In genomic region chr5:53481354-53481886, GRCh38 we compare ENCODE assay signal across 8 cellular contexts. TPM values are rescaled to one million over a fixed set of nuclear protein-coding genes. Genes with fewer than 3 reads are reported as not detected.
DNase-seq lines count a peak whose midpoint lies in the region; ATAC-seq, FAIRE-seq and TF ChIP-seq lines count a peak whose summit lies in the region.

No MANE protein-coding gene starts in this region.

- no peak for FAIRE-seq in GM12878 (lab: Jason Lieb, UNC)

- ATAC-seq in GM12878 (no peak), lower lobe of right lung (no peak), upper lobe of left lung (ENCODE audit: low FRiP score in 2 of 2) (no peak), HG03280 (IDR thresholded peaks at IDR 0.05; ENCODE audit: unreplicated experiment) (no peak)

- H3K79me2 ChIP-seq in GM12878 (ENCODE audit: control insufficient read depth, insufficient read depth, low read length): no peaks in the 10 kb centered on the region

- H3K9me3 ChIP-seq in GM12878 (replicated peaks; ENCODE audit: control insufficient read depth, insufficient read depth, low read length): no peaks in the 10 kb centered on the region
- H3K9me3 ChIP-seq in lower lobe of right lung: no peaks in the 10 kb centered on the region
- no peaks in the 10 kb centered on the region for H3K9me3 ChIP-seq in upper lobe of left lung

- no peak for TF ChIP-seq RAD21 in GM12878 (IDR thresholded peaks at IDR 0.05; ENCODE audit: insufficient read depth, low read depth, low read length)

- RAD21 ChIA-PET in GM12878 (lab: Charles Lee; ENCODE audit: unreplicated experiment): interaction anchor here (0.6 to 1.2 kb wide), 3 partner anchors 388 to 747 kb away, joined by 3 read pairs; no protein-coding TSS in a partner anchor

- 0% methylated on average over 4 of the region's 5 CpGs for WGBS in GM12878 (ENCODE audit: insufficient coverage, insufficient replicate concordance, low lambda C conversion rate, missing lambda C conversion rate)
- 3 to 4% methylated on average over 5 of the region's 5 CpGs for WGBS in upper lobe of left lung, 2 donors

- H2AFZ ChIP-seq in GM12878 (ENCODE audit: control insufficient read depth, low read depth, low read length): no peak overlapping the region

- no peak for TF ChIP-seq POLR2A in GM12878 (IDR thresholded peaks at IDR 0.05; ENCODE audit: low read depth, low read length)
- no peak for TF ChIP-seq POLR2A in upper lobe of left lung (IDR thresholded peaks at IDR 0.05)

- TF ChIP-seq EP300 in GM12878 (IDR thresholded peaks at IDR 0.05; ENCODE audit: borderline replicate concordance in 1 of 2, control insufficient read depth in 1 of 2, low read depth in 2 of 2, low read length in 2 of 2): no peak
- no peak for TF ChIP-seq EP300 in upper lobe of left lung (IDR thresholded peaks at IDR 0.05)

- POLR2A ChIA-PET in GM12878 (lab: Charles Lee): no interaction called here

- peak overlapping the region; percentile 71 for H3K4me3 ChIP-seq in GM12878
- H3K4me3 ChIP-seq in lower lobe of right lung: peak overlapping the region; percentile 78
- H3K4me3 ChIP-seq in upper lobe of left lung: peak overlapping the region; percentile 14 to 74 (median 67)

- H3K4me2 ChIP-seq in GM12878 (ENCODE audit: control insufficient read depth, insufficient read depth): peak overlapping the region; percentile 79

- SMC1A ChIA-PET in GM12878 (lab: Charles Lee; ENCODE audit: uncharacterized antibody, unreplicated experiment): interaction anchor here (0.6 to 1.4 kb wide), 5 partner anchors 10 to 752 kb away, joined by 3 to 5 read pairs (median 3); no protein-coding TSS in a partner anchor

- intact Hi-C loops in GM12878 (cut with micrococcal nuclease; ENCODE audit: unreplicated experiment): loop anchor here (5.0 kb wide), 2 partner anchors 81 to 936 kb away; partner anchors contain the start of gene NDUFS4
- intact Hi-C loops in lower lobe of right lung (cut with DNase I): loop anchor here (10.0 kb wide), 1 partner anchor 733 kb away; no protein-coding TSS in a partner anchor

- H3K9ac ChIP-seq in GM12878 (ENCODE audit: control insufficient read depth, insufficient read depth, low read length): no peak overlapping the region

- DNase-seq in activated naive CD4-positive, alpha-beta T cell treated with anti-CD3 and anti-CD28 coated beads, Interleukin-2, amount 10 ng/mL, durations not matched to agents 7 days and 5 days: no peak
- no peak for DNase-seq in activated naive CD4-positive, alpha-beta T cell (lab: John Stamatoyannopoulos, UW)
- DNase-seq in GM12878 (ENCODE audit: low read depth, low spot score) (no peak), lower lobe of right lung (no peak), upper lobe of left lung (no peak), ACHN (no peak), COLO668 (lab: John Stamatoyannopoulos, UW; ENCODE audit: unreplicated experiment) (no peak)

- peaks cover 81% of the 10 kb centered on the region for H3K27me3 Mint-ChIP-seq in activated naive CD4-positive, alpha-beta T cell treated with anti-CD3 and anti-CD28 coated beads, Interleukin-2, amount 10 ng/mL, durations not matched to agents 7 days and 5 days

- H3K27ac Mint-ChIP-seq in activated naive CD4-positive, alpha-beta T cell treated with anti-CD3 and anti-CD28 coated beads, Interleukin-2, amount 10 ng/mL, durations not matched to agents 7 days and 5 days: no peak overlapping the region

- TF ChIP-seq CTCF in GM12878 (IDR thresholded peaks at IDR 0.05 in 2 of 3, conservative IDR thresholded peaks at IDR 0.05 in 1 of 3; ENCODE audit: control insufficient read depth in 2 of 3, extremely low read depth in 1 of 3, insufficient read depth in 1 of 3, low read depth in 3 of 3, low read length in 3 of 3) (no peak), lower lobe of right lung (IDR thresholded peaks at IDR 0.05) (no peak), upper lobe of left lung (IDR thresholded peaks at IDR 0.05) (no peak)

- H3K27me3 ChIP-seq in GM12878 (replicated peaks in 1 of 2; ENCODE audit: control insufficient read depth in 2 of 2, insufficient read depth in 2 of 2, low read length in 1 of 2) (peaks cover 4 to 19% of the 10 kb centered on the region in 2 experiments), lower lobe of right lung (ENCODE audit: low read depth) (no peaks in the 10 kb centered on the region), upper lobe of left lung (no peaks in the 10 kb centered on the region)

- CTCF ChIA-PET in activated naive CD4-positive, alpha-beta T cell treated with anti-CD3 and anti-CD28 coated beads, Interleukin-2, amount 10 ng/mL, durations not matched to agents 7 days and 5 days (lab: Charles Lee): interaction anchor here (0.7 kb wide), 1 partner anchor 1135 kb away, joined by 3 read pairs; no protein-coding TSS in a partner anchor
- CTCF ChIA-PET in GM12878 (lab: Yijun Ruan, JAX): interaction anchor here (0.8 to 3.4 kb wide), 5 partner anchors 11 to 1018 kb away, joined by 3 to 14 read pairs (median 3); no protein-coding TSS in a partner anchor

- no peaks in the 10 kb centered on the region for H4K20me1 ChIP-seq in GM12878 (ENCODE audit: control insufficient read depth, insufficient read depth)

- in situ Hi-C loops in GM12878 (cut with MboI) (loop anchor here (5.0 kb wide), 1 partner anchor 746 kb away; no protein-coding TSS in a partner anchor), ACHN (cut with HindIII; ENCODE audit: low pct_ligation_motif_present, low pct_unique_long_range_greater_than_20kb, low sequenced_read_pairs) (no loop called here)

- no TSS peak for BruUV-seq in GM12878 (replicated peaks; lab: Mats Ljungman, UMichigan)

- H3K4me1 ChIP-seq in GM12878 (ENCODE audit: control insufficient read depth, insufficient read depth, low read length) (peaks cover 8% of the 10 kb centered on the region), lower lobe of right lung (peaks cover 18% of the 10 kb centered on the region), upper lobe of left lung (peaks cover 17 to 51% (median 27%) of the 10 kb centered on the region in 4 donors)

- H3K36me3 ChIP-seq in GM12878 (ENCODE audit: control insufficient read depth in 2 of 2, insufficient read depth in 2 of 2, low read length in 1 of 2) (no peaks in the 10 kb centered on the region), lower lobe of right lung (no peaks in the 10 kb centered on the region), upper lobe of left lung (no peaks in the 10 kb centered on the region)

- H3K36me3 Mint-ChIP-seq in activated naive CD4-positive, alpha-beta T cell treated with anti-CD3 and anti-CD28 coated beads, Interleukin-2, amount 10 ng/mL, durations not matched to agents 7 days and 5 days: no peaks in the 10 kb centered on the region

- no peaks in the 10 kb centered on the region for H3K9me3 Mint-ChIP-seq in activated naive CD4-positive, alpha-beta T cell treated with anti-CD3 and anti-CD28 coated beads, Interleukin-2, amount 10 ng/mL, durations not matched to agents 7 days and 5 days

- H3K27ac ChIP-seq in GM12878 (ENCODE audit: control insufficient read depth, insufficient read depth) (no peak overlapping the region), lower lobe of right lung (peak overlapping the region; percentile 6), upper lobe of left lung (peak overlapping the region in 2 of 4 donors; percentile 48 to 67)

- H3K4me1 Mint-ChIP-seq in activated naive CD4-positive, alpha-beta T cell treated with anti-CD3 and anti-CD28 coated beads, Interleukin-2, amount 10 ng/mL, durations not matched to agents 7 days and 5 days: peaks cover 40% of the 10 kb centered on the region

- peak overlapping the region; percentile 77 for H3K4me3 Mint-ChIP-seq in activated naive CD4-positive, alpha-beta T cell treated with anti-CD3 and anti-CD28 coated beads, Interleukin-2, amount 10 ng/mL, durations not matched to agents 7 days and 5 days

TF ChIP-seq in GM12878, 131 proteins besides CTCF, POLR2A, EP300 and RAD21:
- TF ChIP-seq CREM (IDR thresholded peaks at IDR 0.05; ENCODE audit: low read depth) (no peak), JUNB (IDR thresholded peaks at IDR 0.05) (no peak), ZNF384 (IDR thresholded peaks at IDR 0.05; ENCODE audit: borderline replicate concordance, low read depth, low read length) (peak; percentile 50; the same call in 1 of the 2 replicates), SREBF2 (IDR thresholded peaks at IDR 0.05; ENCODE audit: low read length) (no peak)
- TF ChIP-seq, protein P1, sequence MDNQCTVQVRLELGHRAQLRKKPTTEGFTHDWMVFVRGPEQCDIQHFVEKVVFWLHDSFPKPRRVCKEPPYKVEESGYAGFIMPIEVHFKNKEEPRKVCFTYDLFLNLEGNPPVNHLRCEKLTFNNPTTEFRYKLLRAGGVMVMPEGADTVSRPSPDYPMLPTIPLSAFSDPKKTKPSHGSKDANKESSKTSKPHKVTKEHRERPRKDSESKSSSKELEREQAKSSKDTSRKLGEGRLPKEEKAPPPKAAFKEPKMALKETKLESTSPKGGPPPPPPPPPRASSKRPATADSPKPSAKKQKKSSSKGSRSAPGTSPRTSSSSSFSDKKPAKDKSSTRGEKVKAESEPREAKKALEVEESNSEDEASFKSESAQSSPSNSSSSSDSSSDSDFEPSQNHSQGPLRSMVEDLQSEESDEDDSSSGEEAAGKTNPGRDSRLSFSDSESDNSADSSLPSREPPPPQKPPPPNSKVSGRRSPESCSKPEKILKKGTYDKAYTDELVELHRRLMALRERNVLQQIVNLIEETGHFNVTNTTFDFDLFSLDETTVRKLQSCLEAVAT (IDR thresholded peaks at IDR 0.05): no peak
TF ChIP-seq in GM12878: peak in this region for 1.

RNA-seq across cellular contexts. Expression of gene FST, which starts 1.0 kb away (rescaled TPM):
- total RNA-seq in GM12878 (2013; cell fraction: nucleolus; rRNA removed): not detected in 2 replicates
- total RNA-seq in GM12878 (2014; rRNA removed) (not detected in 2 replicates), GM12878 (2014; rRNA removed; fragmentation: Illumina TruSeq; extraction: Trizol) (not detected in 2 replicates), GM12878 (2021) (0.23 and 0.43 TPM in 2 replicates), lower lobe of right lung (2.1 TPM), upper lobe of left lung (1 to 10 TPM; 1.7 to 9.4 (median 3.8) TPM)
- polyA plus RNA-seq in GM12878 (2011; ENCODE audit: low read depth): not detected
- polyA plus RNA-seq in GM12878 (2011; rRNA removed) (not detected in 2 replicates), GM12878 (2014; fragmentation: Illumina TruSeq; extraction: Trizol) (not detected in 2 replicates), GM12878 (2014; fragmentation: Nextera tagmentation; extraction: Ambion mirVana) (not detected), GM12878 (2014; rRNA removed) (not detected in 2 replicates), GM12878 (2016; fragmentation: Nextera tagmentation; extraction: Ambion mirVana) (not detected)
- polyA plus RNA-seq in GM12878 (2011; cell fraction: cytosol; rRNA removed): not detected in 2 replicates
- not detected in 2 replicates for polyA plus RNA-seq in GM12878 (2011; cell fraction: nucleus; rRNA removed)
- not detected in 2 replicates for polyA plus RNA-seq in GM12878 (2012)
- not detected in 2 replicates for polyA minus RNA-seq in GM12878 (2011; rRNA and poly(A)+ RNA removed)
- polyA minus RNA-seq in GM12878 (2011; cell fraction: cytosol; rRNA and poly(A)+ RNA removed): not detected in 2 replicates
- polyA minus RNA-seq in GM12878 (2011; cell fraction: nucleus; rRNA and poly(A)+ RNA removed): not detected in 2 replicates
